ENCODE assay signal across 19 cellular contexts in the genomic region with DNA sequence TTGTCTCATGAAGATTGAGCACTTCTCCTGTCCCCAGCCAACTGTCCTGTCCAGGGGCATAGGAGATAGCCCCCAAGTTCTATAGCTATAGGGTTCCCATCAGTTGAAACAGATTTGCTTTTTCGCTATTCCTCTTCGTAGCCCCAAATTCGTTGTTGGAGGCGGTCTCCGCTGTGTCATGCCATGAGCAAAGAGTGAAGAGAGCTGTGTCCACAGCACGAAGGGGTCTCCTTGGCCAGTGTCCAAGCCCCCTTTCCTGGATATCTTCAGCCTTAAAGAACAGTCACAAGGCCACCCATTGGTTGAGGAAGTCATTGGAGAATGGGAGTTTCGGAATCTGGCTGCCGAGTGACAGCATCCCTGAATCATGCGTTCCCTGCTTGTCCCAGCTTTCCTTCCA. TPM values are rescaled to one million over a fixed set of nuclear protein-coding genes. Genes with fewer than 3 reads are reported as not detected.
"Had no signal": no experiment of that assay in that cellular context is flagged by ENCODE, and none has a peak within 500 bp of the region (broad histone marks: within the 10 kb centered on the region; RNA-seq: fewer than 3 reads in every experiment).

No MANE protein-coding gene starts in this region.

- H3K36me3 Mint-ChIP-seq: natural killer cell had no signal

- ATAC-seq: gastroesophageal sphincter; left lobe of liver; natural killer cell; stimulated activated naive CD8-positive, alpha-beta T cell treated with anti-CD3 and anti-CD28 coated beads, Interleukin-15, Interleukin-2, amounts not matched to agents 100 U/mL and 50 U/mL, for 24 hours; upper lobe of right lung had no signal

- H3K4me1 Mint-ChIP-seq: mesothelial cell of epicardium, natural killer cell had no signal

- H3K4me3 ChIP-seq: colonic mucosa, esophagus squamous epithelium, gastroesophageal sphincter, right atrium auricular region, suprapubic skin, tibial nerve, upper lobe of right lung had no signal

- H3K27ac ChIP-seq: colonic mucosa, right atrium auricular region, suprapubic skin, tibial nerve, upper lobe of right lung had no signal

- DNase-seq: cerebellar nuclear complex; colonic mucosa; dermis blood vessel endothelial cell; esophagus squamous epithelium; foreskin fibroblast; glutamatergic neuron; islet precursor cell; mammary epithelial cell; natural killer cell; small intestine; stimulated activated CD4-positive, alpha-beta T cell treated with anti-CD3 and anti-CD28 coated beads, Interleukin-2, amount 100 ng/mL, for 48 hours; stimulated activated naive CD8-positive, alpha-beta T cell treated with anti-CD3 and anti-CD28 coated beads, Interleukin-15, Interleukin-2, amounts not matched to agents 100 U/mL and 50 U/mL, for 24 hours; upper lobe of right lung had no signal

- H3K4me3 Mint-ChIP-seq: mesothelial cell of epicardium, natural killer cell had no signal

- H3K27me3 ChIP-seq: colonic mucosa, esophagus squamous epithelium, gastroesophageal sphincter, right atrium auricular region, suprapubic skin, tibial nerve, upper lobe of right lung had no signal

- H3K9me3 Mint-ChIP-seq: mesothelial cell of epicardium, natural killer cell had no signal

- H3K36me3 ChIP-seq: colonic mucosa, right atrium auricular region, upper lobe of right lung had no signal

- H3K27ac Mint-ChIP-seq: natural killer cell had no signal

- H3K4me1 ChIP-seq: colonic mucosa, esophagus squamous epithelium, suprapubic skin, tibial nerve, upper lobe of right lung had no signal

- H3K9me3 ChIP-seq: colonic mucosa, esophagus squamous epithelium, gastroesophageal sphincter, right atrium auricular region, suprapubic skin, tibial nerve, upper lobe of right lung had no signal

RNA-seq across cellular contexts. Expression of a gene that starts 21.0 kb away (rescaled TPM):
- total RNA-seq: natural killer cell had no signal
